Comparison of ENCODE assay signal across 19 cellular contexts in genomic region chr3:24201301-24201700, GRCh38.
"Had no signal": no experiment of that assay in that cellular context is flagged by ENCODE, and none has a peak within 500 bp of the region (broad histone marks: within the 10 kb centered on the region; RNA-seq: fewer than 3 reads in every experiment).

No MANE protein-coding gene starts in this region.

- H3K4me3 ChIP-seq: ascending aorta, coronary artery, esophagus muscularis mucosa, lung, neural progenitor cell, thoracic aorta had no signal

- H3K4me1 ChIP-seq: neural progenitor cell had no signal

- H3K27me3 ChIP-seq: ascending aorta, esophagus muscularis mucosa, neural progenitor cell had no signal

- ATAC-seq: activated CD8-positive, alpha-beta T cell treated with anti-CD3 and anti-CD28 coated beads, Interleukin-2, amount 10 ng/mL, durations not matched to agents 7 days and 5 days; activated naive CD4-positive, alpha-beta T cell treated with anti-CD3 and anti-CD28 coated beads, Interleukin-2, amount 50 U/mL, for 72 hours; activated T-helper 17 cell treated with anti-CD3 and anti-CD28 coated beads, Interleukin-2, amount 50 U/mL, for 72 hours; left lobe of liver; naive thymus-derived CD8-positive, alpha-beta T cell had no signal

- H3K9me3 ChIP-seq: ascending aorta, thoracic aorta had no signal

- DNase-seq: activated CD4-positive, alpha-beta T cell treated with anti-CD3 and anti-CD28 coated beads for 1 hour; activated CD4-positive, alpha-beta T cell treated with anti-CD3 and anti-CD28 coated beads, Interleukin-2, amount 50 U/mL, for 1 hour; activated CD8-positive, alpha-beta T cell treated with anti-CD3 and anti-CD28 coated beads, Interleukin-2, amount 10 ng/mL, durations not matched to agents 7 days and 5 days; cerebellar nuclear complex; kidney; naive thymus-derived CD8-positive, alpha-beta T cell; retina; stimulated activated CD4-positive, alpha-beta T cell treated with anti-CD3 and anti-CD28 coated beads, Interleukin-4, amount 100 ng/mL, for 24 hours; stimulated activated naive CD4-positive, alpha-beta T cell treated with Interleukin-2 at 50 U/mL for 16 hours had no signal

- H3K36me3 ChIP-seq: ascending aorta, esophagus muscularis mucosa, neural progenitor cell, thoracic aorta had no signal

- FAIRE-seq: bronchial epithelial cell, kidney had no signal

- H3K27ac ChIP-seq: ascending aorta, coronary artery, esophagus muscularis mucosa, neural progenitor cell, thoracic aorta had no signal
